10 cellular contexts compared by ENCODE assay signal in genomic region chr12:14399871-14400270, GRCh38. TPM values are rescaled to one million over a fixed set of nuclear protein-coding genes. Genes with fewer than 3 reads are reported as not detected.
DNase-seq lines count a peak whose midpoint lies in the region; FAIRE-seq lines count a peak whose summit lies in the region.
"Had no signal": no experiment of that assay in that cellular context is flagged by ENCODE, and none has a peak within 500 bp of the region (broad histone marks: within the 10 kb centered on the region; RNA-seq: fewer than 3 reads in every experiment).

No MANE protein-coding gene starts in this region.

- no peaks in the 10 kb centered on the region for H3K9me3 ChIP-seq in skeletal muscle satellite cell (replicated peaks; ENCODE audit: low read length)

- peaks cover 17% of the 10 kb centered on the region for H3K4me1 ChIP-seq in skeletal muscle satellite cell (ENCODE audit: control insufficient read depth, insufficient read depth, low read length)

- peak overlapping the region; percentile 50 for H3K4me2 ChIP-seq in skeletal muscle satellite cell (ENCODE audit: low read length)

- peak; percentile 82 for FAIRE-seq in RCC 7860 (lab: Jason Lieb, UNC)

- peak; percentile 0 for DNase-seq in NCI-H748 (lab: John Stamatoyannopoulos, UW; ENCODE audit: unreplicated experiment)
- no peak for DNase-seq in NCI-H748 treated with DMSO at 0.1 percent for 48 hours (lab: John Stamatoyannopoulos, UW)
- DNase-seq in RCC 7860 (ENCODE audit: low spot score), result peak; percentile 59
- DNase-seq in dermis blood vessel endothelial cell, result peak; percentile 61
- no peak for DNase-seq in NOMO-1 treated with DMSO at 0.1 percent for 48 hours (lab: John Stamatoyannopoulos, UW; ENCODE audit: unreplicated experiment)
- DNase-seq in DMS79 treated with DMSO at 0.1 percent for 48 hours (lab: John Stamatoyannopoulos, UW), result no peak
- DNase-seq in GM19238 (ENCODE audit: insufficient read length, low spot score), result no peak
- DNase-seq: activated CD4-positive, alpha-beta T cell treated with anti-CD3 and anti-CD28 coated beads for 1 hour; NCI-H1092 treated with DMSO at 0.1 percent for 48 hours had no signal

- no peak overlapping the region for H3K9ac ChIP-seq in skeletal muscle satellite cell (ENCODE audit: low read depth, low read length)

- no peaks in the 10 kb centered on the region for H3K27me3 ChIP-seq in skeletal muscle satellite cell (ENCODE audit: control insufficient read depth, insufficient read depth, low read length)

- H3K36me3 ChIP-seq in skeletal muscle satellite cell (ENCODE audit: insufficient read depth, low read length), result no peaks in the 10 kb centered on the region

- no peak overlapping the region for H3K4me3 ChIP-seq in skeletal muscle satellite cell (ENCODE audit: low read length)

RNA-seq across cellular contexts. Expression of gene ATF7IP, which starts 34.4 kb away (rescaled TPM):
- 32.3 and 36.8 TPM in 2 replicates for total RNA-seq in dermis blood vessel endothelial cell
- total RNA-seq in skeletal muscle satellite cell (2012; rRNA removed), result 19.7 and 28.4 TPM in 2 replicates

Comparison
In these comparisons a context has a peak if more than half of its experiments do, and no peak if none do; other contexts are left out.
1. DNase-seq: peak in NCI-H748 (single experiment), RCC 7860 (single experiment) and dermis blood vessel endothelial cell (single experiment); none in NCI-H748 treated with DMSO at 0.1 percent for 48 hours (single experiment), NOMO-1 treated with DMSO at 0.1 percent for 48 hours (single experiment), DMS79 treated with DMSO at 0.1 percent for 48 hours (single experiment) and GM19238 (single experiment).